ENCODE assay signal across 1 cellular context in the genomic region with DNA sequence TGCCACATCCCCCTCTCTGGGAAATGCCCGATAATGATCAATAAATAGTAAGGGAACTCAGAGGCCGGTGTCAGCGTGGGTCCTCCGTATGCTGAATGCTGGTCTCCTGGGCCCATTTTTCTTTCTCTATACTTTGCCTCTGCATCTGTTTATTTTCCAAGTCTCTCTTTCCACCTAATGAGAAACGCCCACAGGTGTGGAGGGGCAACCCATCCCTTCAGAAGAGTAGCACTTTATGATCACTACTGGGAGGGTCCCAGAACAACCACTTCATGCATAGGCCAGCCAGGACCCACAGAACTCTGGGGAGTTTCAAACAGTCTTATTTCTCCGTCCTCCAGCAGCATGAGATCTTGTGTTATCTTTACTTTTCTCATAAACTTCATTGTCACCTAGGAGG.
TF ChIP-seq lines count a peak whose summit lies in the region.

No MANE protein-coding gene starts in this region.

TF ChIP-seq in A549, 52 proteins besides CTCF, POLR2A, EP300 and RAD21 (continued from another document):
- TF ChIP-seq SREBF2 (IDR thresholded peaks at IDR 0.05) = no peak
- TF ChIP-seq EHF (CRISPR knock-in tag; IDR thresholded peaks at IDR 0.05) = no peak
- TF ChIP-seq, protein P1, sequence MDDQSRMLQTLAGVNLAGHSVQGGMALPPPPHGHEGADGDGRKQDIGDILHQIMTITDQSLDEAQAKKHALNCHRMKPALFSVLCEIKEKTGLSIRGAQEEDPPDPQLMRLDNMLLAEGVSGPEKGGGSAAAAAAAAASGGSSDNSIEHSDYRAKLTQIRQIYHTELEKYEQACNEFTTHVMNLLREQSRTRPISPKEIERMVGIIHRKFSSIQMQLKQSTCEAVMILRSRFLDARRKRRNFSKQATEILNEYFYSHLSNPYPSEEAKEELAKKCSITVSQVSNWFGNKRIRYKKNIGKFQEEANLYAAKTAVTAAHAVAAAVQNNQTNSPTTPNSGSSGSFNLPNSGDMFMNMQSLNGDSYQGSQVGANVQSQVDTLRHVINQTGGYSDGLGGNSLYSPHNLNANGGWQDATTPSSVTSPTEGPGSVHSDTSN (IDR thresholded peaks at IDR 0.05) = no peak
- TF ChIP-seq RNF2 (IDR thresholded peaks at IDR 0.05; ENCODE audit: borderline replicate concordance, low read depth) = no peak
- TF ChIP-seq, protein P2, sequence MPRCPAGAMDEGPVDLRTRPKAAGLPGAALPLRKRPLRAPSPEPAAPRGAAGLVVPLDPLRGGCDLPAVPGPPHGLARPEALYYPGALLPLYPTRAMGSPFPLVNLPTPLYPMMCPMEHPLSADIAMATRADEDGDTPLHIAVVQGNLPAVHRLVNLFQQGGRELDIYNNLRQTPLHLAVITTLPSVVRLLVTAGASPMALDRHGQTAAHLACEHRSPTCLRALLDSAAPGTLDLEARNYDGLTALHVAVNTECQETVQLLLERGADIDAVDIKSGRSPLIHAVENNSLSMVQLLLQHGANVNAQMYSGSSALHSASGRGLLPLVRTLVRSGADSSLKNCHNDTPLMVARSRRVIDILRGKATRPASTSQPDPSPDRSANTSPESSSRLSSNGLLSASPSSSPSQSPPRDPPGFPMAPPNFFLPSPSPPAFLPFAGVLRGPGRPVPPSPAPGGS (IDR thresholded peaks at IDR 0.05) = no peak
- TF ChIP-seq, protein P3, sequence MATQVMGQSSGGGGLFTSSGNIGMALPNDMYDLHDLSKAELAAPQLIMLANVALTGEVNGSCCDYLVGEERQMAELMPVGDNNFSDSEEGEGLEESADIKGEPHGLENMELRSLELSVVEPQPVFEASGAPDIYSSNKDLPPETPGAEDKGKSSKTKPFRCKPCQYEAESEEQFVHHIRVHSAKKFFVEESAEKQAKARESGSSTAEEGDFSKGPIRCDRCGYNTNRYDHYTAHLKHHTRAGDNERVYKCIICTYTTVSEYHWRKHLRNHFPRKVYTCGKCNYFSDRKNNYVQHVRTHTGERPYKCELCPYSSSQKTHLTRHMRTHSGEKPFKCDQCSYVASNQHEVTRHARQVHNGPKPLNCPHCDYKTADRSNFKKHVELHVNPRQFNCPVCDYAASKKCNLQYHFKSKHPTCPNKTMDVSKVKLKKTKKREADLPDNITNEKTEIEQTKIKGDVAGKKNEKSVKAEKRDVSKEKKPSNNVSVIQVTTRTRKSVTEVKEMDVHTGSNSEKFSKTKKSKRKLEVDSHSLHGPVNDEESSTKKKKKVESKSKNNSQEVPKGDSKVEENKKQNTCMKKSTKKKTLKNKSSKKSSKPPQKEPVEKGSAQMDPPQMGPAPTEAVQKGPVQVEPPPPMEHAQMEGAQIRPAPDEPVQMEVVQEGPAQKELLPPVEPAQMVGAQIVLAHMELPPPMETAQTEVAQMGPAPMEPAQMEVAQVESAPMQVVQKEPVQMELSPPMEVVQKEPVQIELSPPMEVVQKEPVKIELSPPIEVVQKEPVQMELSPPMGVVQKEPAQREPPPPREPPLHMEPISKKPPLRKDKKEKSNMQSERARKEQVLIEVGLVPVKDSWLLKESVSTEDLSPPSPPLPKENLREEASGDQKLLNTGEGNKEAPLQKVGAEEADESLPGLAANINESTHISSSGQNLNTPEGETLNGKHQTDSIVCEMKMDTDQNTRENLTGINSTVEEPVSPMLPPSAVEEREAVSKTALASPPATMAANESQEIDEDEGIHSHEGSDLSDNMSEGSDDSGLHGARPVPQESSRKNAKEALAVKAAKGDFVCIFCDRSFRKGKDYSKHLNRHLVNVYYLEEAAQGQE (IDR thresholded peaks at IDR 0.05) = no peak
- TF ChIP-seq KDM1A (IDR thresholded peaks at IDR 0.05; ENCODE audit: low read depth) = no peak
- no peak for TF ChIP-seq JUNB (IDR thresholded peaks at IDR 0.05)
- no peak for TF ChIP-seq MYC (IDR thresholded peaks at IDR 0.05; ENCODE audit: borderline replicate concordance, low read length)
TF ChIP-seq in A549: peak in this region for 0.
